Comparison of ENCODE assay signal across 1 cellular context in genomic region chr5:10556893-10557746, GRCh38.
TF ChIP-seq lines count a peak whose summit lies in the region.

No MANE protein-coding gene starts in this region.

TF ChIP-seq in H1, 55 proteins besides CTCF, POLR2A, EP300 and RAD21:
- TF ChIP-seq JUN (IDR thresholded peaks at IDR 0.05; ENCODE audit: low read depth, low read length) (no peak), NANOG (IDR thresholded peaks at IDR 0.05; ENCODE audit: insufficient read depth, low read depth, low read length, poor library complexity, severe bottlenecking) (no peak), RBBP5 (IDR thresholded peaks at IDR 0.05; ENCODE audit: borderline replicate concordance, low read depth, low read length) (no peak), ATF3 (IDR thresholded peaks at IDR 0.05; ENCODE audit: insufficient read depth, low read depth, low read length) (no peak)
